In genomic region chr12:5796171-5797091, GRCh38 we compare ENCODE assay signal across 8 cellular contexts.
DNase-seq lines count a peak whose midpoint lies in the region; ATAC-seq, FAIRE-seq and TF ChIP-seq lines count a peak whose summit lies in the region.

No MANE protein-coding gene starts in this region.

- H4K8ac ChIP-seq in H1 (ENCODE audit: extremely low read depth, insufficient read depth, low read length) (no peak overlapping the region; the same call in 1 of the 2 replicates), neuronal stem cell (ENCODE audit: low read depth, low read length) (peak overlapping the region; percentile 43)

- H3K4me2 ChIP-seq in H1 (ENCODE audit: insufficient read depth in 1 of 2, low read depth in 2 of 2, low read length in 2 of 2), result no peak overlapping the region
- H3K4me2 ChIP-seq in neuronal stem cell (ENCODE audit: insufficient read depth, low read length, poor library complexity, severe bottlenecking), result no peak overlapping the region

- H3K4ac ChIP-seq in H1 (replicated peaks; ENCODE audit: insufficient read length, low read depth, low read length) (peak overlapping the region; percentile 93), neuronal stem cell (ENCODE audit: low read length) (no peak overlapping the region)

- peaks cover 0 to 4% of the 10 kb centered on the region in 2 experiments for H4K20me1 ChIP-seq in H1 (replicated peaks in 1 of 2; ENCODE audit: control insufficient read depth in 1 of 2, insufficient read depth in 2 of 2, low read length in 2 of 2)

- peak overlapping the region; percentile 49 for H4K91ac ChIP-seq in H1 (replicated peaks; ENCODE audit: insufficient read length, low read length)
- H4K91ac ChIP-seq in neuronal stem cell (ENCODE audit: low read depth, low read length, poor library complexity), result no peak overlapping the region

- H3K79me2 ChIP-seq in H1 (ENCODE audit: control insufficient read depth in 1 of 2, insufficient read depth in 2 of 2, low read length in 2 of 2), result no peaks in the 10 kb centered on the region

- H3K27ac ChIP-seq in H1 (ENCODE audit: low read depth, low read length), result no peak overlapping the region
- no peak overlapping the region for H3K27ac ChIP-seq in neuronal stem cell (replicated peaks; ENCODE audit: low read length)

- H3K18ac ChIP-seq in H1 (ENCODE audit: extremely low read depth, low read length) (no peak overlapping the region), neuronal stem cell (ENCODE audit: low read length) (no peak overlapping the region)

- H3K23ac ChIP-seq in H1 (ENCODE audit: insufficient read length) (no peak overlapping the region), neuronal stem cell (ENCODE audit: low read depth, low read length, poor library complexity) (no peak overlapping the region)

- H2BK5ac ChIP-seq in H1 (ENCODE audit: low read depth, low read length) (peak overlapping the region; percentile 16), neuronal stem cell (ENCODE audit: low read length) (no peak overlapping the region)

- H2BK120ac ChIP-seq in H1 (replicated peaks; ENCODE audit: low read depth, low read length) (no peak overlapping the region), neuronal stem cell (ENCODE audit: low read depth, low read length) (no peak overlapping the region)

- TF ChIP-seq CTCF in H1 (IDR thresholded peaks at IDR 0.05; ENCODE audit: control extremely low read depth in 1 of 3, insufficient read depth in 1 of 3, low read depth in 1 of 3, low read length in 3 of 3), result peak; percentile 95 to 100 (median 97)

- DNase-seq in NCI-H146 (lab: John Stamatoyannopoulos, UW), result peak; percentile 32
- DNase-seq in NCI-H146 treated with DMSO at 0.1 percent for 48 hours (lab: John Stamatoyannopoulos, UW; ENCODE audit: unreplicated experiment), result no peak
- DNase-seq in NCI-H1092 treated with DMSO at 0.1 percent for 48 hours (lab: John Stamatoyannopoulos, UW), result peak; percentile 9
- peak in 1 of 2 experiments; percentile 87 for DNase-seq in H1 (ENCODE audit: low read depth in 1 of 2, low spot score in 2 of 2)
- DNase-seq in neuronal stem cell (ENCODE audit: low spot score), result peak; percentile 48
- DNase-seq in nucleus accumbens (lab: John Stamatoyannopoulos, UW), result no peak

- H3K9me3 ChIP-seq in H1 (ENCODE audit: insufficient read depth in 2 of 2, low read depth in 1 of 2, low read length in 1 of 2), result no peaks in the 10 kb centered on the region
- H3K9me3 ChIP-seq in neuronal stem cell (replicated peaks in 1 of 2; ENCODE audit: control insufficient read depth in 2 of 2, insufficient read depth in 1 of 2, low read depth in 1 of 2, low read length in 2 of 2), result no peaks in the 10 kb centered on the region

- CTCF ChIA-PET in H1 (lab: Charles Lee; ENCODE audit: partially characterized antibody), result interaction anchor here (0.7 to 12.8 kb wide), 39 partner anchors 9 to 724 kb away, joined by 3 to 134 read pairs (median 3); partner anchors contain the start of gene ANO2

- H2BK15ac ChIP-seq in H1 (ENCODE audit: low read length), result no peak overlapping the region
- H2BK15ac ChIP-seq in neuronal stem cell (ENCODE audit: low read length), result no peak overlapping the region

- H4K5ac ChIP-seq in H1 (ENCODE audit: insufficient read length, low read depth, low read length), result no peak overlapping the region

- H2AFZ ChIP-seq in H1 (ENCODE audit: low read length) (no peak overlapping the region), neuronal stem cell (ENCODE audit: low read length) (no peak overlapping the region)

- no peak overlapping the region for H2BK20ac ChIP-seq in H1 (ENCODE audit: low read length)

- TF ChIP-seq POLR2A in H1 (IDR thresholded peaks at IDR 0.05; ENCODE audit: control extremely low read depth in 1 of 2, low read depth in 2 of 2, low read length in 2 of 2), result no peak

- peak; percentile 98 for TF ChIP-seq RAD21 in H1 (IDR thresholded peaks at IDR 0.05 in 1 of 2, conservative IDR thresholded peaks at IDR 0.05 in 1 of 2; ENCODE audit: low read depth in 2 of 2, low read length in 2 of 2)

- no peak for FAIRE-seq in H1 (lab: Jason Lieb, UNC)

- H3K9ac ChIP-seq in H1 (replicated peaks in 1 of 4; ENCODE audit: extremely low read depth in 1 of 4, low read depth in 3 of 4, low read length in 3 of 4), result no peak overlapping the region
- H3K9ac ChIP-seq in neuronal stem cell (ENCODE audit: low read depth, low read length, poor library complexity), result no peak overlapping the region

- H3K4me1 ChIP-seq in H1 (replicated peaks in 1 of 4; ENCODE audit: control insufficient read depth in 3 of 4, insufficient read depth in 4 of 4, low read length in 3 of 4), result no peaks in the 10 kb centered on the region
- peaks cover 0 to 2% of the 10 kb centered on the region in 2 donors for H3K4me1 ChIP-seq in neuronal stem cell (ENCODE audit: control insufficient read depth in 2 of 2, insufficient read depth in 1 of 2, low read depth in 1 of 2, low read length in 2 of 2)

- POLR2A ChIA-PET in H1 (lab: Charles Lee; ENCODE audit: partially characterized antibody), result no interaction called here

- no peaks in the 10 kb centered on the region for H3K79me1 ChIP-seq in H1 (ENCODE audit: low read depth, low read length)
- H3K79me1 ChIP-seq in neuronal stem cell (ENCODE audit: low read depth, low read length), result no peaks in the 10 kb centered on the region

- peaks cover 5% of the 10 kb centered on the region; the same call in 1 of the 2 replicates for H3K23me2 ChIP-seq in H1 (ENCODE audit: low read depth, low read length)

- H2AK5ac ChIP-seq in H1 (ENCODE audit: low read depth, low read length) (peak overlapping the region; percentile 59; the same call in 1 of the 2 replicates), neuronal stem cell (ENCODE audit: low read depth, low read length) (no peak overlapping the region)

- H3K27me3 ChIP-seq in H1 (replicated peaks in 1 of 4; ENCODE audit: control insufficient read depth in 3 of 4, extremely low read depth in 1 of 4, insufficient read depth in 3 of 4, low read length in 3 of 4) (0 out of 7 replicates have a peak, but pooled peaks cover 0 to 3% (median 0%) of the 10 kb centered on the region in 4 experiments), neuronal stem cell (ENCODE audit: control insufficient read depth in 3 of 3, insufficient read depth in 3 of 3, low read depth in 1 of 3, low read length in 3 of 3) (no peaks in the 10 kb centered on the region)

- H3K56ac ChIP-seq in H1 (replicated peaks; ENCODE audit: insufficient read length, low read depth, low read length), result peak overlapping the region; percentile 92

- ATAC-seq in HG03457 (IDR thresholded peaks at IDR 0.05; ENCODE audit: unreplicated experiment) (no peak), HG02981 (IDR thresholded peaks at IDR 0.05; ENCODE audit: unreplicated experiment) (no peak)

- WGBS in H1 (ENCODE audit: extremely low coverage in 1 of 2, insufficient coverage in 1 of 2, insufficient read length in 1 of 2, insufficient replicate concordance in 2 of 2, low coverage in 1 of 2, low lambda C conversion rate in 2 of 2, missing lambda C conversion rate in 1 of 2), 2 experiments, result 69 to 100% methylated on average over 1 to 19 of the region's 19 CpGs
- 100% methylated on average over 4 to 5 of the region's 19 CpGs for WGBS in neuronal stem cell (ENCODE audit: extremely low coverage in 2 of 2, insufficient read length in 2 of 2, insufficient replicate concordance in 1 of 2), 2 donors

- H2BK12ac ChIP-seq in H1 (ENCODE audit: low read depth, low read length) (peak overlapping the region; percentile 84), neuronal stem cell (ENCODE audit: low read length) (no peak overlapping the region)

- no peaks in the 10 kb centered on the region for H3K36me3 ChIP-seq in H1 (ENCODE audit: control insufficient read depth in 2 of 4, insufficient read depth in 4 of 4, low read length in 3 of 4)
- H3K36me3 ChIP-seq in neuronal stem cell (replicated peaks in 1 of 2; ENCODE audit: control insufficient read depth in 2 of 2, insufficient read depth in 2 of 2, low read length in 2 of 2), result no peaks in the 10 kb centered on the region

- no peak for TF ChIP-seq EP300 in H1 (IDR thresholded peaks at IDR 0.05; ENCODE audit: borderline replicate concordance in 1 of 2, low read depth in 2 of 2, low read length in 2 of 2)

- H3K14ac ChIP-seq in H1 (ENCODE audit: insufficient read length), result no peak overlapping the region
- peak overlapping the region; percentile 33 for H3K14ac ChIP-seq in neuronal stem cell (ENCODE audit: low read length)

- H3K4me3 ChIP-seq in H1 (ENCODE audit: extremely low read depth in 1 of 4, insufficient read depth in 2 of 4, low read depth in 3 of 4, low read length in 4 of 4), result no peak overlapping the region
- peak overlapping the region in 1 of 2 donors; percentile 17 for H3K4me3 ChIP-seq in neuronal stem cell (ENCODE audit: low read length in 2 of 2)

TF ChIP-seq in H1, 55 proteins besides CTCF, POLR2A, EP300 and RAD21:
- TF ChIP-seq ZNF274 (IDR thresholded peaks at IDR 0.05; ENCODE audit: borderline replicate concordance, extremely low read depth, low read length), result no peak

Comparison
In these comparisons a context has a peak if more than half of its experiments do, and no peak if none do; other contexts are left out.
1. DNase-seq: peak in NCI-H146 (single experiment), NCI-H1092 treated with DMSO at 0.1 percent for 48 hours (single experiment) and neuronal stem cell (single experiment); none in NCI-H146 treated with DMSO at 0.1 percent for 48 hours (single experiment) and nucleus accumbens (0 of 56).